15 cellular contexts compared by ENCODE assay signal in the genomic region with DNA sequence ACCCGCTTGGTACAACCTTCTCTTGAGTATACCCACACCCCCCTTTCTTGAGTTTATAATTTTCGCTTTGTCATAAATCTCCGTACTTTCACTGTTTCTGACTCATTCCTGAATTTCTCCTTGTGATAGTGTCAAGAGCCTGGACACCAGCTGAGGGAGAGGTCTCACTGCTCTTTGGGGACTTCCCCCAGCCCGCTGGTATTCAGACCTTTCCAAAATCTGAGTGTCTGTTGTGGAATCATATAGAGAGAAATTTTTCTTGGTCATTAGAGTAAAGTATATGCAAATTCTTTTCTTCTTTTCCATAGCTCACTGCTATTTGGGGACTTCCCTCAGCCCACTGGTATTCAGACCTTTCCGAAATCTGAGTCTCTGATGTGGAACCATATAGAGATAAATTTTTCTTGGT. TPM values are rescaled to one million over a fixed set of nuclear protein-coding genes. Genes with fewer than 3 reads are reported as not detected.
A peak's percentile ranks its signal among the peaks of the same experiment; 100 is the strongest.
DNase-seq lines count a peak whose midpoint lies in the region; ATAC-seq and TF ChIP-seq lines count a peak whose summit lies in the region.
"Had no signal": no experiment of that assay in that cellular context is flagged by ENCODE, and none has a peak within 500 bp of the region (broad histone marks: within the 10 kb centered on the region; RNA-seq: fewer than 3 reads in every experiment).

No MANE protein-coding gene starts in this region.

- H4K20me1 ChIP-seq in DOHH2 (ENCODE audit: control insufficient read depth, insufficient read depth, low read depth, low read length), result no peaks in the 10 kb centered on the region

- peak overlapping the region; percentile 87 for H3K27ac Mint-ChIP-seq in activated B cell treated with CpG ODN at 0.5 μM for 24 hours
- H3K27ac Mint-ChIP-seq: activated naive CD4-positive, alpha-beta T cell treated with anti-CD3 and anti-CD28 coated beads, Interleukin-2, amount 10 ng/mL, durations not matched to agents 7 days and 5 days; nephron had no signal

- H3K36me3 Mint-ChIP-seq in activated B cell treated with CpG ODN at 0.5 μM for 24 hours (ENCODE audit: low read depth), result peaks cover 18% of the 10 kb centered on the region

- CTCF ChIA-PET in activated B cell treated with CpG ODN at 0.5 μM for 24 hours (lab: Charles Lee), result interaction anchor here (1.2 kb wide), 1 partner anchor 67 kb away, joined by 6 read pairs; no protein-coding TSS in a partner anchor

- H3K27me3 ChIP-seq in DOHH2 (ENCODE audit: control insufficient read depth, low read length) (no peaks in the 10 kb centered on the region), left lung (no peaks in the 10 kb centered on the region)

- H3K4me3 Mint-ChIP-seq in activated B cell treated with CpG ODN at 0.5 μM for 24 hours, result peak overlapping the region; percentile 80
- H3K4me3 Mint-ChIP-seq: activated naive CD4-positive, alpha-beta T cell treated with anti-CD3 and anti-CD28 coated beads, Interleukin-2, amount 10 ng/mL, durations not matched to agents 7 days and 5 days; nephron had no signal

- H3K4me3 ChIP-seq in DOHH2 (ENCODE audit: low read length) (no peak overlapping the region), left lung (no peak overlapping the region)

- peaks cover 12% of the 10 kb centered on the region for H3K79me2 ChIP-seq in DOHH2 (ENCODE audit: control insufficient read depth, low read length)

- no peaks in the 10 kb centered on the region for H3K9me2 ChIP-seq in DOHH2 (replicated peaks; ENCODE audit: control insufficient read depth, low read length)

- POLR2A ChIA-PET in activated B cell treated with CpG ODN at 0.5 μM for 24 hours (lab: Charles Lee), result interaction anchor here (0.6 to 1.1 kb wide), 2 partner anchors 50 to 100 kb away, joined by 3 to 4 read pairs; a partner anchor contains a TSS

- H3F3A ChIP-seq in DOHH2 (ENCODE audit: control insufficient read depth, insufficient read depth), result no peaks in the 10 kb centered on the region

- TF ChIP-seq CTCF in DOHH2 (IDR thresholded peaks at IDR 0.05; ENCODE audit: low read depth, low read length, poor library complexity, severe bottlenecking) (no peak), activated B cell treated with CpG ODN at 0.5 μM for 24 hours (IDR thresholded peaks at IDR 0.05) (no peak), left lung (IDR thresholded peaks at IDR 0.05) (no peak)

- no peaks in the 10 kb centered on the region for H3K36me3 ChIP-seq in DOHH2 (ENCODE audit: control insufficient read depth, low read length)
- H3K36me3 ChIP-seq in left lung, result no peaks in the 10 kb centered on the region

- H3K4me1 ChIP-seq in DOHH2 (ENCODE audit: control insufficient read depth, low read length), result peaks cover 8% of the 10 kb centered on the region
- H3K4me1 ChIP-seq in left lung, result peaks cover 0 to 18% of the 10 kb centered on the region in 2 donors

- H3K4me2 ChIP-seq in DOHH2 (ENCODE audit: low read length), result 0 out of 2 replicates have a peak overlapping the region, but pooled peaks have one; percentile 13

- ATAC-seq in GM18520 (IDR thresholded peaks at IDR 0.05; ENCODE audit: unreplicated experiment) (peak; percentile 65), HG02642 (IDR thresholded peaks at IDR 0.05; ENCODE audit: poor library complexity, unreplicated experiment) (peak; percentile 68), activated B cell treated with CpG ODN at 0.5 μM for 24 hours (ENCODE audit: low read depth) (peak; percentile 88), left lung (no peak), HG03521 (IDR thresholded peaks at IDR 0.05; ENCODE audit: unreplicated experiment) (no peak)

- no peaks in the 10 kb centered on the region for H3K9me3 ChIP-seq in DOHH2 (ENCODE audit: control insufficient read depth, insufficient read depth, low read length)
- H3K9me3 ChIP-seq in left lung, result no peaks in the 10 kb centered on the region

- intact Hi-C loops in activated B cell treated with CpG ODN at 0.5 μM for 24 hours (cut with micrococcal nuclease) (loop anchor here (1.0 to 5.0 kb wide), 3 partner anchors 55 to 771 kb away; a partner anchor contains a TSS), left lung (cut with DNase I) (no loop called here)

- H3K27ac ChIP-seq in DOHH2 (ENCODE audit: low read depth, low read length) (no peak overlapping the region), left lung (no peak overlapping the region)
- H3K27ac ChIP-seq: C4-2B had no signal

- H3K27me3 Mint-ChIP-seq in activated B cell treated with CpG ODN at 0.5 μM for 24 hours, result no peaks in the 10 kb centered on the region
- H3K27me3 Mint-ChIP-seq: activated naive CD4-positive, alpha-beta T cell treated with anti-CD3 and anti-CD28 coated beads, Interleukin-2, amount 10 ng/mL, durations not matched to agents 7 days and 5 days had no signal

- DNase-seq in activated B cell treated with CpG ODN at 0.5 μM for 24 hours, result no peak
- DNase-seq in SIG-M5 treated with dmso at 0.1 percent for 504 hours (lab: John Stamatoyannopoulos, UW; ENCODE audit: unreplicated experiment), result no peak
- DNase-seq in left lung, result no peak
- no peak for DNase-seq in SK-N-DZ (ENCODE audit: low spot score)
- DNase-seq: activated naive CD4-positive, alpha-beta T cell treated with anti-CD3 and anti-CD28 coated beads, Interleukin-2, amount 10 ng/mL, durations not matched to agents 7 days and 5 days; NCI-H446 treated with DMSO at 0.1 percent for 48 hours; Right ventricle myocardium superior; small intestine; stimulated activated CD8-positive, alpha-beta memory T cell treated with anti-CD3 and anti-CD28 coated beads, Interleukin-4, amount 100 ng/mL, for 48 hours had no signal

- peaks cover 45% of the 10 kb centered on the region for H3K4me1 Mint-ChIP-seq in activated B cell treated with CpG ODN at 0.5 μM for 24 hours
- H3K4me1 Mint-ChIP-seq: activated naive CD4-positive, alpha-beta T cell treated with anti-CD3 and anti-CD28 coated beads, Interleukin-2, amount 10 ng/mL, durations not matched to agents 7 days and 5 days; nephron had no signal

- H3K9me3 Mint-ChIP-seq in activated B cell treated with CpG ODN at 0.5 μM for 24 hours, result peaks cover 9% of the 10 kb centered on the region

RNA-seq across cellular contexts. Expression of a gene that starts 55.3 kb away (rescaled TPM):
- 34.8 and 36.6 TPM in 2 replicates for total RNA-seq in activated B cell treated with CpG ODN at 0.5 μM for 24 hours
- 10 to 100 TPM; 44.8 to 55.4 TPM for total RNA-seq in left lung
- 12.9 and 14.4 TPM in 2 replicates for polyA plus RNA-seq in SK-N-DZ (2014; cell fraction: cytosol; rRNA removed)
- 22.5 and 32.4 TPM in 2 replicates for polyA plus RNA-seq in SK-N-DZ (2014; cell fraction: nucleus; rRNA removed)

Comparison
In these comparisons a context has a peak if more than half of its experiments do, and no peak if none do; other contexts are left out.
1. ATAC-seq: peak in GM18520 (single experiment), HG02642 (single experiment) and activated B cell treated with CpG ODN at 0.5 μM for 24 hours (single experiment); none in left lung (single experiment) and HG03521 (single experiment).